Comparison of ENCODE assay signal across 10 cellular contexts in the genomic region with DNA sequence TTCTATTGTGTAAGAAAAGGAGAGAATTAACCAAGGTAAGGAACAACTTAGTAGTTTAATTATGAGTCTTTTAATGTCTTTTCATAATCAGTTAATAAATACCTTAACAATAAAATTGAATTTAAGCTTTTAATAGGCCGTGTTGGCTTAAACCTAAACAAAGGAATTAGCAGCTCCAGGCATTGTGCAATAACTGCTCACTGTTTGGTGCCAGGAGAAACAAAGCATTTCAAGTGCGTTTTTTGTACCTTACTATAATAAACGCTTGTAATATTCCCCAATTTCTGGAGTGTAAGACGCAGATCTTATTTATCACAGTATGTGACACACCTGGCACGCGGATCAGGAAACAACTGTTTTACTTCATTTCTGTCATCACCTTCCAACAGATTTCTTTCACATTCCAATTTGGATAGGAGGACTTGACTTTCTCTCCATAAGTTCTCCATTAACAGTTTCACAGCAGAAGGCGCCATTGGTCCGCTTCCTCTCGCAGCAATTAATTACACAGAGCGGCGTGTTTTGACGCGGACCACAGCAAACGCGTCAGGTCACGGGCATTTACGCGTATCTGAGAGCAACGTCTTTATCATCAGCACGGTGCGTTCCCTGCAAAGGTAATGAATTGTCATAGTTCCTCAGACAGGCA.
DNase-seq lines count a peak whose midpoint lies in the region; ATAC-seq and TF ChIP-seq lines count a peak whose summit lies in the region.
"Had no signal": no experiment of that assay in that cellular context is flagged by ENCODE, and none has a peak within 500 bp of the region (broad histone marks: within the 10 kb centered on the region; RNA-seq: fewer than 3 reads in every experiment).

No MANE protein-coding gene starts in this region.

- intact Hi-C loops in left ventricle myocardium inferior (cut with micrococcal nuclease) = no loop called here

- H3K4me3 ChIP-seq in adipocyte (ENCODE audit: low read length) (peak overlapping the region; percentile 81), left ventricle myocardium inferior (peak overlapping the region; percentile 40), stomach smooth muscle (ENCODE audit: low read length in 2 of 2) (peak overlapping the region; percentile 6 to 64)

- TF ChIP-seq CTCF in left ventricle myocardium inferior (IDR thresholded peaks at IDR 0.05; ENCODE audit: borderline replicate concordance) = no peak

- DNase-seq in HPDE6-E6E7 (ENCODE audit: extremely low spot score) = peak; percentile 5
- DNase-seq in adipocyte (ENCODE audit: low read depth) = no peak
- no peak for DNase-seq in left ventricle myocardium inferior
- no peak for DNase-seq in anterior cingulate cortex (lab: John Stamatoyannopoulos, UW)
- no peak for DNase-seq in HuH-7.5 (ENCODE audit: low spot score)
- DNase-seq: GOT3, midbrain, NCI-H1436 treated with DMSO at 0.1 percent for 48 hours had no signal

- no peaks in the 10 kb centered on the region for H3K9me3 ChIP-seq in adipocyte (ENCODE audit: control insufficient read depth, low read length)
- no peaks in the 10 kb centered on the region for H3K9me3 ChIP-seq in left ventricle myocardium inferior (replicated peaks)
- H3K9me3 ChIP-seq in stomach smooth muscle (ENCODE audit: control insufficient read depth in 2 of 2, low read length in 2 of 2) = no peaks in the 10 kb centered on the region

- H3K9ac ChIP-seq in adipocyte (ENCODE audit: low read length) (peak overlapping the region; percentile 55), stomach smooth muscle (ENCODE audit: low read length in 2 of 2) (no peak overlapping the region)

- H3K27me3 ChIP-seq in adipocyte (replicated peaks; ENCODE audit: control insufficient read depth, insufficient read depth, low read length) (no peaks in the 10 kb centered on the region), left ventricle myocardium inferior (ENCODE audit: low read depth) (no peaks in the 10 kb centered on the region), stomach smooth muscle (ENCODE audit: control insufficient read depth in 1 of 2, insufficient read depth in 2 of 2, low read length in 2 of 2) (no peaks in the 10 kb centered on the region)

- no peak for ATAC-seq in HG03097 (IDR thresholded peaks at IDR 0.05; ENCODE audit: low FRiP score, unreplicated experiment)

- H3K36me3 ChIP-seq in adipocyte (ENCODE audit: control insufficient read depth, insufficient read depth, low read length, severe bottlenecking) (no peaks in the 10 kb centered on the region), left ventricle myocardium inferior (no peaks in the 10 kb centered on the region), stomach smooth muscle (ENCODE audit: control insufficient read depth in 2 of 2, insufficient read depth in 2 of 2, low read length in 2 of 2) (no peaks in the 10 kb centered on the region)

- peaks cover 8% of the 10 kb centered on the region for H3K4me1 ChIP-seq in adipocyte (ENCODE audit: control insufficient read depth, insufficient read depth, low read length)
- H3K4me1 ChIP-seq in left ventricle myocardium inferior = no peaks in the 10 kb centered on the region
- no peaks in the 10 kb centered on the region for H3K4me1 ChIP-seq in stomach smooth muscle (ENCODE audit: control insufficient read depth, insufficient read depth, low read length)

- H3K27ac ChIP-seq in left ventricle myocardium inferior (replicated peaks) = no peak overlapping the region
- H3K27ac ChIP-seq in stomach smooth muscle (ENCODE audit: low read length) = no peak overlapping the region
